Comparison of ENCODE assay signal across 23 cellular contexts in the genomic region with DNA sequence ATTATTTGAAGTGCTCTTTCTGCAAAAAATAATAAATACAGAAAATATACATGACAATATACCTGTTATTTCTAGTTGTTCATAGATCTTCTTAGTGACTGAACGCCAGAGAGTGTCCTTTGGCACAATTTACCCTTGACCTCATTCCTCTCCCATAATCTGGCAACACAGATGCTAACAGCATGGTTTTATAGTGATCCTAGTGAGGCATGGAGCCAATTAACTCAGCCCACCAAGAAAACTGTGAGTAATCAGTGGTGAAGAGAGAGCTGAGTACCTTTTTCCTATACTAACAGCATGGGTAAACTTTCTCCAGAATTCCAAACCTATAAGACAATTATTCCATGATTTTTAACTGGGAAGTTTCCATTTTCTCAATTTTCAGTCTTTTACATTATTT.
"Had no signal": no experiment of that assay in that cellular context is flagged by ENCODE, and none has a peak within 500 bp of the region (broad histone marks: within the 10 kb centered on the region; RNA-seq: fewer than 3 reads in every experiment).

No MANE protein-coding gene starts in this region.

- H3K4me3 Mint-ChIP-seq: dendritic cell treated with granulocyte-macrophage colony-stimulating factor and Interleukin-4, amounts not matched to agents 40 ng/mL and 50 ng/mL, for 4 days; effector memory CD8-positive, alpha-beta T cell; naive thymus-derived CD8-positive, alpha-beta T cell; stimulated activated memory B cell treated with anti-CD40 and anti-IgM and Interleukin-4, amounts not matched to agents 10 μg/mL and 1 μg/mL and 100 μg/mL, for 72 hours; stimulated activated naive CD8-positive, alpha-beta T cell treated with anti-CD3 and anti-CD28 coated beads, Interleukin-15, Interleukin-2, amounts not matched to agents 100 ng/mL and 50 ng/mL, for 24 hours had no signal

- H3K9me3 Mint-ChIP-seq: effector memory CD8-positive, alpha-beta T cell; stimulated activated memory B cell treated with anti-CD40 and anti-IgM and Interleukin-4, amounts not matched to agents 10 μg/mL and 1 μg/mL and 100 μg/mL, for 72 hours; stimulated activated naive CD8-positive, alpha-beta T cell treated with anti-CD3 and anti-CD28 coated beads, Interleukin-15, Interleukin-2, amounts not matched to agents 100 ng/mL and 50 ng/mL, for 24 hours had no signal

- H3K27me3 Mint-ChIP-seq: dendritic cell treated with granulocyte-macrophage colony-stimulating factor and Interleukin-4, amounts not matched to agents 40 ng/mL and 50 ng/mL, for 4 days had no signal

- DNase-seq: effector memory CD8-positive, alpha-beta T cell; foreskin melanocyte; head of caudate nucleus; hippocampal formation; mammary epithelial cell; naive thymus-derived CD8-positive, alpha-beta T cell; psoas muscle; retina; right lobe of liver; spleen; stimulated activated CD4-positive, alpha-beta T cell treated with anti-CD3 and anti-CD28 coated beads, Interleukin-15, amount 100 ng/mL, for 24 hours; stimulated activated CD4-positive, alpha-beta T cell treated with anti-CD3 and anti-CD28 coated beads, Interleukin-1b, Interleukin-23, amount 100 ng/mL, for 48 hours; stimulated activated CD4-positive, alpha-beta T cell treated with anti-CD3 and anti-CD28 coated beads, Interleukin-4, amount 100 ng/mL, for 24 hours; tibial artery; upper lobe of right lung had no signal

- H3K9me3 ChIP-seq: esophagus muscularis mucosa, neutrophil, psoas muscle, right lobe of liver, spleen, tibial artery, upper lobe of right lung, vagina had no signal

- H3K4me1 Mint-ChIP-seq: naive thymus-derived CD8-positive, alpha-beta T cell; stimulated activated memory B cell treated with anti-CD40 and anti-IgM and Interleukin-4, amounts not matched to agents 10 μg/mL and 1 μg/mL and 100 μg/mL, for 72 hours had no signal

- H3K4me3 ChIP-seq: esophagus muscularis mucosa, psoas muscle, right lobe of liver, spleen, tibial artery, upper lobe of right lung, vagina had no signal

- H3K4me1 ChIP-seq: esophagus muscularis mucosa, right lobe of liver, spleen, tibial artery, upper lobe of right lung, vagina had no signal

- H3K36me3 Mint-ChIP-seq: naive thymus-derived CD8-positive, alpha-beta T cell; stimulated activated memory B cell treated with anti-CD40 and anti-IgM and Interleukin-4, amounts not matched to agents 10 μg/mL and 1 μg/mL and 100 μg/mL, for 72 hours had no signal

- ATAC-seq: effector memory CD8-positive, alpha-beta T cell; left lobe of liver; naive thymus-derived CD8-positive, alpha-beta T cell; psoas muscle; right lobe of liver; stimulated activated memory B cell treated with anti-CD40 and anti-IgM and Interleukin-4, amounts not matched to agents 10 μg/mL and 1 μg/mL and 100 μg/mL, for 72 hours had no signal

- H3K36me3 ChIP-seq: esophagus muscularis mucosa, neutrophil, right lobe of liver, spleen, tibial artery, upper lobe of right lung, vagina had no signal

- H3K27ac ChIP-seq: epithelial cell of prostate, esophagus muscularis mucosa, neutrophil, psoas muscle, right lobe of liver, spleen, tibial artery, upper lobe of right lung, vagina had no signal

- H3K27me3 ChIP-seq: esophagus muscularis mucosa, neutrophil, right lobe of liver, tibial artery, upper lobe of right lung, vagina had no signal
